In the genomic region with DNA sequence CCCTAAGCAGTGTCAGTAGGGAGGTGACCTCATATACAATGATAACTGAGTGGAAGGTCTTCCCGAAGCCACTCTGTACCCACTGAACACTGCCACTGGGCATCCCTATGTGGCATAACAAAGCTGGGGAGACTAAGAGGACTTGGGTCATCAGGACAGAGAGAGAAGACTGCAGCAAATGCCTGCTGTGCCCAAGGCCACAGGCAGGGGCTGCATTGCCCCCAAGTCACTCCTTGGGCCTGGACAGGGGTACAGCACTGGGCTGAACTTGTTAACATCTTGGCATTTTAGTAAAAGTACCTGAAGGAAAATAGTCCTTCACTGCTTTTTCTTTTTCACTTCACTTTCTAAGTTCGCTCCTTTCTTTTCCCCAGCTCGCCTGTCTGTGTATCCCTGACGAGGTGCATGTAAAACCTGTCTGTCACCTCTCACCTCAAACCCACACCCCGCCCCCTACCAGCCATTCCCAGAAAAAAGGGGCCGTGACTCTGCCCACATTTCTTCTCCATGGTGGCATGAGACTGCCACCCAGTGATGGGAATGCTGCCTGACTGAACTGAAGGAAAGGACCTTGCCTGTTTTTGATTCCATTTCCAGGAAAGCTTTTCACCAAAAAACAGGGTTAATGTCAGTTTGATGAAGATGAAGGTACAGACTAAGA, we compare ENCODE assay signal across 8 cellular contexts.
DNase-seq lines count a peak whose midpoint lies in the region; ATAC-seq and TF ChIP-seq lines count a peak whose summit lies in the region.

No MANE protein-coding gene starts in this region.

- H3K4me3 ChIP-seq in DND-41 (ENCODE audit: low read depth in 1 of 2, low read length in 2 of 2): no peak overlapping the region

- H2AFZ ChIP-seq in DND-41 (ENCODE audit: low read depth, low read length): no peak overlapping the region; the same call in 1 of the 2 replicates

- H3K27me3 ChIP-seq in DND-41 (ENCODE audit: insufficient read depth, low read length, poor library complexity): peaks cover 8% of the 10 kb centered on the region

- no peaks in the 10 kb centered on the region for H3K79me2 ChIP-seq in DND-41 (ENCODE audit: insufficient read depth, low read length)

- H3K36me3 ChIP-seq in DND-41 (ENCODE audit: insufficient read depth, low read length): no peaks in the 10 kb centered on the region

- H3K4me2 ChIP-seq in DND-41 (ENCODE audit: insufficient read depth, low read length): no peak overlapping the region

- H3K9ac ChIP-seq in DND-41 (ENCODE audit: low read depth, low read length): no peak overlapping the region

- ATAC-seq in DND-41 (ENCODE audit: insufficient read depth, low read depth) (no peak), GM21390 (IDR thresholded peaks at IDR 0.05; ENCODE audit: unreplicated experiment) (no peak), GM21381 (IDR thresholded peaks at IDR 0.05; ENCODE audit: unreplicated experiment) (no peak)

- H3K27ac ChIP-seq in DND-41 (ENCODE audit: low read length): no peak overlapping the region

- no peaks in the 10 kb centered on the region for H3K4me1 ChIP-seq in DND-41 (ENCODE audit: insufficient read depth, low read length)

- DNase-seq in DND-41 (no peak), NCI-H2171 (lab: John Stamatoyannopoulos, UW) (peak; percentile 57), dedifferentiated amniotic fluid mesenchymal stem cell (ENCODE audit: extremely low spot score) (peak; percentile 27), myocyte (ENCODE audit: low read depth) (peak; percentile 64), hippocampal formation (lab: John Stamatoyannopoulos, UW) (no peak)
- DNase-seq in activated CD4-positive, alpha-beta T cell treated with anti-CD3 and anti-CD28 coated beads, Interleukin-2, amount 50 U/mL, for 4 hours: no peak

- peak; percentile 21 for TF ChIP-seq CTCF in DND-41 (IDR thresholded peaks at IDR 0.05; ENCODE audit: borderline replicate concordance, extremely low read depth, low read length, poor library complexity, severe bottlenecking)

- H4K20me1 ChIP-seq in DND-41 (ENCODE audit: insufficient read depth, low read length): no peaks in the 10 kb centered on the region

- no peaks in the 10 kb centered on the region for H3K9me3 ChIP-seq in DND-41 (ENCODE audit: insufficient read depth, low read length, severe bottlenecking)

Comparison
In these comparisons a context has a peak if more than half of its experiments do, and no peak if none do; other contexts are left out.
1. DNase-seq: peak in NCI-H2171 (single experiment), dedifferentiated amniotic fluid mesenchymal stem cell (single experiment) and myocyte (single experiment); none in DND-41 (single experiment), hippocampal formation (0 of 2) and activated CD4-positive, alpha-beta T cell treated with anti-CD3 and anti-CD28 coated beads, Interleukin-2, amount 50 U/mL, for 4 hours (0 of 2).